12 cellular contexts compared by ENCODE assay signal in the genomic region with DNA sequence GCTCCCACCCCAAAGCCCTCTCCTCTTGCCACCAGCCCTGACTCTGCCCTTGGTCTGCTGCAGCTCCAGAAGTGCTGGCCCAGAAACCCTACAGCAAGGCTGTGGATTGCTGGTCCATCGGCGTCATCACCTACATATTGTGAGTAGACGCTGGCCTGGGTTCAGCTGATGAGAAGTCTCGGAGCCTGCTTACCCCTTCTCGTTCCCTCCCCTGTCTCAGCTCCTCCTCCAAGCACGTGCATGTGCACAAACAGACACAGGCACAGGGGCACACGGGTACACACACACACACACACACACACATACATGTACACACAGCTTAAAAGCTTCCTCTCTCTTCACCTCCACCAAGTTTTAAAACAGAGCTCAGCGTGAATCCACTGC. TPM values are rescaled to one million over a fixed set of nuclear protein-coding genes. Genes with fewer than 3 reads are reported as not detected.
DNase-seq lines count a peak whose midpoint lies in the region; ATAC-seq and TF ChIP-seq lines count a peak whose summit lies in the region.
"Had no signal": no experiment of that assay in that cellular context is flagged by ENCODE, and none has a peak within 500 bp of the region (broad histone marks: within the 10 kb centered on the region; RNA-seq: fewer than 3 reads in every experiment).

No MANE protein-coding gene starts in this region.

- DNase-seq in activated CD4-positive, alpha-beta T cell treated with anti-CD3 and anti-CD28 coated beads, Interleukin-2, amount 10 ng/mL, durations not matched to agents 24 days and 14 days: no peak
- DNase-seq in activated CD4-positive, alpha-beta T cell treated with anti-CD3 and anti-CD28 coated beads for 1 hour: no peak
- DNase-seq in omental fat pad (ENCODE audit: low spot score) (no peak), ACHN (no peak), NCI-H2107 (lab: John Stamatoyannopoulos, UW) (no peak)
- DNase-seq: 8988T, DMS153, NCI-H774 had no signal

- H3K36me3 Mint-ChIP-seq in activated CD4-positive, alpha-beta T cell treated with anti-CD3 and anti-CD28 coated beads, Interleukin-2, amount 10 ng/mL, durations not matched to agents 24 days and 14 days (ENCODE audit: low read depth): no peaks in the 10 kb centered on the region

- H3K4me3 Mint-ChIP-seq in activated CD4-positive, alpha-beta T cell treated with anti-CD3 and anti-CD28 coated beads, Interleukin-2, amount 10 ng/mL, durations not matched to agents 24 days and 14 days: peak overlapping the region; percentile 17

- ATAC-seq in GM21825 (IDR thresholded peaks at IDR 0.05; ENCODE audit: unreplicated experiment) (peak; percentile 8), HG03442 (IDR thresholded peaks at IDR 0.05; ENCODE audit: unreplicated experiment) (peak; percentile 30), omental fat pad (ENCODE audit: low FRiP score) (peak; percentile 11), GM18873 (IDR thresholded peaks at IDR 0.05; ENCODE audit: low FRiP score, unreplicated experiment) (no peak)
- ATAC-seq: sciatic nerve had no signal

- in situ Hi-C loops in ACHN (cut with HindIII; ENCODE audit: low pct_ligation_motif_present, low pct_unique_long_range_greater_than_20kb, low sequenced_read_pairs): no loop called here

- intact Hi-C loops in activated CD4-positive, alpha-beta T cell treated with anti-CD3 and anti-CD28 coated beads, Interleukin-2, amount 10 ng/mL, durations not matched to agents 24 days and 14 days (cut with micrococcal nuclease): loop anchor here (1.0 to 5.0 kb wide), 3 partner anchors 44 to 144 kb away; a partner anchor contains a TSS

- peaks cover 15% of the 10 kb centered on the region for H3K4me1 Mint-ChIP-seq in activated CD4-positive, alpha-beta T cell treated with anti-CD3 and anti-CD28 coated beads, Interleukin-2, amount 10 ng/mL, durations not matched to agents 24 days and 14 days

- no peak for TF ChIP-seq CTCF in omental fat pad (IDR thresholded peaks at IDR 0.05)

- no peak overlapping the region for H3K27ac Mint-ChIP-seq in activated CD4-positive, alpha-beta T cell treated with anti-CD3 and anti-CD28 coated beads, Interleukin-2, amount 10 ng/mL, durations not matched to agents 24 days and 14 days

- peaks cover 4% of the 10 kb centered on the region for H3K9me3 Mint-ChIP-seq in activated CD4-positive, alpha-beta T cell treated with anti-CD3 and anti-CD28 coated beads, Interleukin-2, amount 10 ng/mL, durations not matched to agents 24 days and 14 days

- H3K27me3 Mint-ChIP-seq in activated CD4-positive, alpha-beta T cell treated with anti-CD3 and anti-CD28 coated beads, Interleukin-2, amount 10 ng/mL, durations not matched to agents 24 days and 14 days: no peaks in the 10 kb centered on the region

RNA-seq across cellular contexts. Expression of a gene that starts 24.3 kb away (rescaled TPM):
- total RNA-seq in activated CD4-positive, alpha-beta T cell treated with anti-CD3 and anti-CD28 coated beads, Interleukin-2, amount 10 ng/mL, durations not matched to agents 24 days and 14 days: 0.54 TPM in 1 of 2 replicates, not detected in the other
- total RNA-seq in omental fat pad: not detected

RNA-seq across cellular contexts. Expression of a gene that starts 44.4 kb away (rescaled TPM):
- 20.3 and 21.0 TPM in 2 replicates for total RNA-seq in activated CD4-positive, alpha-beta T cell treated with anti-CD3 and anti-CD28 coated beads, Interleukin-2, amount 10 ng/mL, durations not matched to agents 24 days and 14 days
- total RNA-seq in omental fat pad: 10 to 100 TPM in 1 of 4 donors, 1 to 10 TPM in 3; 2.5 to 69.9 (median 6.3) TPM
